Comparison of ENCODE assay signal across 9 cellular contexts in the genomic region with DNA sequence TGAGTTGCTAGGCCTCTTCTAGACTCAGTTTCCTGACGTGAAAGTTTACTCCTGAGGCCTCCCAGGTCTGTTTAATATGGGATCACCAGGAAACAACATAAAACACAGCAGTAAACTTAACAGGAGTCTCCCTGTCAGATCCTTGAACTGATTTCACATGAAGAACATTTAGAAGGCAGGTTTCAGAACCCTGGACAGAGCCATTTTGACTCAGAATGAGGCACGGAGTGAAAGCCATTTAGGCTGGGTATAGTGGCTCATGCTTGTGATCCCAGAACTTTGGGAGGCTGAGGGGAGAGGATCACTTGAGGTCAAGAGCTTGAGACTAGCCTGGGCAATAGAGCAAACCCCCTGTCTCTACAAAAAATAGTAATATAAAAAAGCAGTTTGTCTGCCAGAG.
DNase-seq lines count a peak whose midpoint lies in the region; ATAC-seq, FAIRE-seq and TF ChIP-seq lines count a peak whose summit lies in the region.
"Had no signal": no experiment of that assay in that cellular context is flagged by ENCODE, and none has a peak within 500 bp of the region (broad histone marks: within the 10 kb centered on the region; RNA-seq: fewer than 3 reads in every experiment).

No MANE protein-coding gene starts in this region.

- peak; percentile 1 for DNase-seq in SIG-M5 treated with dmso at 0.1 percent for 504 hours (lab: John Stamatoyannopoulos, UW; ENCODE audit: unreplicated experiment)
- DNase-seq in SIG-M5 (lab: John Stamatoyannopoulos, UW): no peak
- peak; percentile 15 for DNase-seq in MV-4-11 (lab: John Stamatoyannopoulos, UW)
- peak; percentile 30 for DNase-seq in bronchial epithelial cell (ENCODE audit: low read depth)
- DNase-seq in myocyte (ENCODE audit: low read depth): peak; percentile 43
- no peak for DNase-seq in DMS79 treated with DMSO at 0.1 percent for 48 hours (lab: John Stamatoyannopoulos, UW)
- DNase-seq: NCI-H226 had no signal

- no peak for TF ChIP-seq CTCF in bronchial epithelial cell (IDR thresholded peaks at IDR 0.05; ENCODE audit: insufficient read depth, low read length, severe bottlenecking)

- H3K27me3 ChIP-seq in bronchial epithelial cell (ENCODE audit: control insufficient read depth, insufficient read depth, low read length): no peaks in the 10 kb centered on the region

- FAIRE-seq in bronchial epithelial cell (lab: Jason Lieb, UNC): no peak

- H3K36me3 ChIP-seq in bronchial epithelial cell (ENCODE audit: control insufficient read depth, insufficient read depth, low read length): no peaks in the 10 kb centered on the region

- H3K4me3 ChIP-seq in bronchial epithelial cell (ENCODE audit: low read depth, low read length): no peak overlapping the region

- ATAC-seq in HG03175 (IDR thresholded peaks at IDR 0.05; ENCODE audit: unreplicated experiment) (no peak), GM18498 (IDR thresholded peaks at IDR 0.05; ENCODE audit: unreplicated experiment) (no peak)

Comparison
In these comparisons a context has a peak if more than half of its experiments do, and no peak if none do; other contexts are left out.
1. DNase-seq: peak in SIG-M5 treated with dmso at 0.1 percent for 504 hours (single experiment), MV-4-11 (single experiment), bronchial epithelial cell (single experiment) and myocyte (single experiment); none in SIG-M5 (single experiment) and DMS79 treated with DMSO at 0.1 percent for 48 hours (single experiment).